28 cellular contexts compared by ENCODE assay signal in the genomic region with DNA sequence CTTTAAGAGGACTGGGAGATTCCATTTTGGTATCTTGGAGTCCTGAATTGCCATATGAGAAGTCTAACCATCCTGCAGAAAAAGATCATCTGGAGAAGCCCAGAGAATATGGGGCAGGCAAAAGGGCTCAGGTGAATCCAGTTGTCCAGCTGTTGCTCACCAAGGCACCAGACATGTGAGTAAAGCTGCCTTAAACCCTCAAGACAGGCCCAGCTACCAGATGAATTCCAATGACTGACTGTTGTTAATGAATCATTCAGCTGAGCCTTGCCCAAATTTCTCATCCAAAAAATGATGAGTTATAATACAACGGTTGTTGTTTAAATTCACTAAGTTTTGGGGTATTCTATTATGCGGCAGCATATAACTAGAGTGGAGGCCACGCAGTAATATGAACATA. TPM values are rescaled to one million over a fixed set of nuclear protein-coding genes. Genes with fewer than 3 reads are reported as not detected.
"Had no signal": no experiment of that assay in that cellular context is flagged by ENCODE, and none has a peak within 500 bp of the region (broad histone marks: within the 10 kb centered on the region; RNA-seq: fewer than 3 reads in every experiment).

No MANE protein-coding gene starts in this region.

- H3K36me3 ChIP-seq: ascending aorta, brain microvascular endothelial cell, colonic mucosa, gastrocnemius medialis, lower lobe of right lung, right lobe of liver, thyroid gland, upper lobe of right lung had no signal

- H3K9me3 ChIP-seq: ascending aorta, colonic mucosa, gastrocnemius medialis, lower lobe of right lung, right lobe of liver, thyroid gland, upper lobe of right lung had no signal

- ATAC-seq: activated naive CD4-positive, alpha-beta T cell treated with anti-CD3 and anti-CD28 coated beads, Interleukin-2, amount 50 U/mL, for 72 hours; gastrocnemius medialis; left lobe of liver; lower lobe of right lung; naive thymus-derived CD4-positive, alpha-beta T cell; right lobe of liver; upper lobe of right lung had no signal

- H3K4me3 ChIP-seq: ascending aorta, colonic mucosa, dorsolateral prefrontal cortex, gastrocnemius medialis, lower lobe of right lung, right lobe of liver, smooth muscle cell, thyroid gland, upper lobe of right lung had no signal

- H3K27ac ChIP-seq: ascending aorta, brain microvascular endothelial cell, colonic mucosa, dorsolateral prefrontal cortex, gastrocnemius medialis, lower lobe of right lung, right lobe of liver, thyroid gland, upper lobe of right lung had no signal

- H3K4me1 ChIP-seq: ascending aorta, colonic mucosa, gastrocnemius medialis, lower lobe of right lung, thyroid gland, upper lobe of right lung had no signal

- H3K4me2 ChIP-seq: smooth muscle cell had no signal

- DNase-seq: activated T-cell treated with anti-CD3 and anti-CD28 coated beads, Interleukin-2, amount 50 U/mL, for 1 hour; brain microvascular endothelial cell; colonic mucosa; dorsolateral prefrontal cortex; endodermal cell; gastrocnemius medialis; head of caudate nucleus; islet precursor cell; lower lobe of right lung; naive thymus-derived CD4-positive, alpha-beta T cell; occipital lobe; posterior cingulate gyrus; right lobe of liver; stimulated activated CD4-positive, alpha-beta T cell treated with anti-CD3 and anti-CD28 coated beads, Interleukin-15, amount 100 ng/mL, for 24 hours; stimulated activated naive CD4-positive, alpha-beta T cell treated with Interleukin-2 at 50 U/mL for 16 hours; substantia nigra; T-helper 9 cell; thyroid gland; upper lobe of right lung had no signal

- H3K27me3 ChIP-seq: ascending aorta, brain microvascular endothelial cell, colonic mucosa, dorsolateral prefrontal cortex, gastrocnemius medialis, right lobe of liver, thyroid gland, upper lobe of right lung had no signal

RNA-seq across cellular contexts. Expression of a gene that starts 22.0 kb away (rescaled TPM):
- total RNA-seq: activated naive CD4-positive, alpha-beta T cell treated with anti-CD3 and anti-CD28 coated beads, Interleukin-2, amount 50 U/mL, for 72 hours; ascending aorta; colonic mucosa; epithelial cell of proximal tubule; fibroblast of lung; gastrocnemius medialis; naive thymus-derived CD4-positive, alpha-beta T cell; neural crest cell; occipital lobe; smooth muscle cell; T-helper 1 cell treated with Interleukin-12 subunit alpha and Interleukin-12 subunit beta and Interleukin-4 antibody, amounts not matched to agents 30 ng/mL and 1 ng/mL, for 36 hours; upper lobe of right lung had no signal
- polyA plus RNA-seq: adipose tissue; fibroblast of lung; naive thymus-derived CD4-positive, alpha-beta T cell; smooth muscle cell had no signal
